In genomic region chrM:12303-13047, GRCh38 we compare ENCODE assay signal across 20 cellular contexts.
DNase-seq lines count a peak whose midpoint lies in the region; ATAC-seq, FAIRE-seq and TF ChIP-seq lines count a peak whose summit lies in the region.
"Had no signal": no experiment of that assay in that cellular context is flagged by ENCODE, and none has a peak within 500 bp of the region (broad histone marks: within the 10 kb centered on the region; RNA-seq: fewer than 3 reads in every experiment).

No MANE protein-coding gene starts in this region.

- ATAC-seq in HepG2, result no peak
- no peak for ATAC-seq in right lobe of liver
- no peak for ATAC-seq in K562
- no peak for ATAC-seq in GM19467 (IDR thresholded peaks at IDR 0.05; ENCODE audit: unreplicated experiment)
- ATAC-seq: A549; CD8-positive, alpha-beta T cell had no signal

- H3K9ac ChIP-seq in HepG2 (ENCODE audit: insufficient read depth, low read depth, low read length) (no peak overlapping the region), K562 (ENCODE audit: insufficient read depth in 1 of 2, low read depth in 2 of 2, low read length in 2 of 2) (no peak overlapping the region)
- H3K9ac ChIP-seq: BLaER1 treated with 17β-estradiol and CSF1 and Interleukin-3, amounts not matched to agents 10 nM and 100 nM had no signal

- TF ChIP-seq CTCF in HepG2 (CRISPR knock-in tag; IDR thresholded peaks at IDR 0.05) (no peak), right lobe of liver (IDR thresholded peaks at IDR 0.05) (no peak), K562 (IDR thresholded peaks at IDR 0.05 in 2 of 3, conservative IDR thresholded peaks at IDR 0.05 in 1 of 3; ENCODE audit: insufficient read depth in 2 of 3, low read depth in 1 of 3, low read length in 3 of 3) (no peak)

- FAIRE-seq in HepG2 (lab: Jason Lieb, UNC), result no peak
- no peak for FAIRE-seq in K562 (lab: Jason Lieb, UNC)
- FAIRE-seq: A549, D721Med, G401.6, GM12891, GM19239 had no signal

- CTCF ChIA-PET in HepG2 (lab: Yijun Ruan, JAX; ENCODE audit: low intra/inter-chr PET ratio, low total read pairs) (interaction anchor here (8.0 kb wide), 1 partner anchor 9 kb away, joined by 518 read pairs; no protein-coding TSS in a partner anchor), K562 (lab: Yijun Ruan, JAX; ENCODE audit: low intra/inter-chr PET ratio) (interaction anchor here (7.2 kb wide), 1 partner anchor 8 kb away, joined by 1054 read pairs; no protein-coding TSS in a partner anchor)

- no peaks in the 10 kb centered on the region for H3K9me1 ChIP-seq in K562 (ENCODE audit: control insufficient read depth, insufficient read depth, low read length)

- H3K4me1 ChIP-seq in HepG2 (ENCODE audit: insufficient read depth, low read length) (no peaks in the 10 kb centered on the region), right lobe of liver (no peaks in the 10 kb centered on the region), K562 (replicated peaks in 1 of 2; ENCODE audit: control insufficient read depth in 2 of 2, insufficient read depth in 2 of 2, low read length in 2 of 2) (no peaks in the 10 kb centered on the region)
- H3K4me1 ChIP-seq: A549; BLaER1 treated with 17β-estradiol and CSF1 and Interleukin-3, amounts not matched to agents 10 nM and 100 nM; Caco-2 had no signal

- POLR2A ChIA-PET in HepG2 (lab: Yijun Ruan, JAX) (interaction anchor here (7.4 kb wide), 1 partner anchor 8 kb away, joined by 3907 read pairs; no protein-coding TSS in a partner anchor), K562 (lab: Yijun Ruan, JAX) (interaction anchor here (9.0 kb wide), 1 partner anchor 8 kb away, joined by 53806 read pairs; no protein-coding TSS in a partner anchor)

- H3K27me3 ChIP-seq in HepG2 (ENCODE audit: control insufficient read depth in 1 of 2, insufficient read depth in 2 of 2, low read length in 2 of 2), result no peaks in the 10 kb centered on the region
- H3K27me3 ChIP-seq in right lobe of liver, result no peaks in the 10 kb centered on the region
- H3K27me3 ChIP-seq in K562 (ENCODE audit: control insufficient read depth in 2 of 2, insufficient read depth in 2 of 2, low read length in 2 of 2), result no peaks in the 10 kb centered on the region
- H3K27me3 ChIP-seq: BLaER1 treated with 17β-estradiol and CSF1 and Interleukin-3, amounts not matched to agents 10 nM and 100 nM had no signal

- H3K9me3 ChIP-seq in HepG2 (ENCODE audit: low read length) (no peaks in the 10 kb centered on the region), right lobe of liver (no peaks in the 10 kb centered on the region), K562 (replicated peaks; ENCODE audit: control insufficient read depth, insufficient read depth, low read depth, low read length) (no peaks in the 10 kb centered on the region)
- H3K9me3 ChIP-seq: A549; BLaER1 treated with 17β-estradiol and CSF1 and Interleukin-3, amounts not matched to agents 10 nM and 100 nM; Caco-2 had no signal

- H3K4me2 ChIP-seq in HepG2 (ENCODE audit: low read depth, low read length) (no peak overlapping the region), K562 (ENCODE audit: insufficient read depth, low read length) (no peak overlapping the region)
- H3K4me2 ChIP-seq: A549; BLaER1 treated with 17β-estradiol and CSF1 and Interleukin-3, amounts not matched to agents 10 nM and 100 nM had no signal

- H3K79me2 ChIP-seq in HepG2 (ENCODE audit: insufficient read depth, low read length) (no peaks in the 10 kb centered on the region), K562 (ENCODE audit: control insufficient read depth, insufficient read depth, low read length) (no peaks in the 10 kb centered on the region)

- in situ Hi-C loops in HepG2 (cut with HindIII; ENCODE audit: extremely low pct_ligation_motif_present, low pct_unique_long_range_greater_than_20kb) (no loop called here), K562 (cut with MboI) (no loop called here)

- H3K27ac ChIP-seq in HepG2 (ENCODE audit: extremely low read length, insufficient read depth, low read length) (no peak overlapping the region), right lobe of liver (no peak overlapping the region), K562 (ENCODE audit: extremely low read depth, low read depth, low read length) (no peak overlapping the region)
- H3K27ac ChIP-seq: 22Rv1; A549; BLaER1 treated with 17β-estradiol and CSF1 and Interleukin-3, amounts not matched to agents 10 nM and 100 nM; C4-2B had no signal

- TF ChIP-seq RAD21 in HepG2 (CRISPR knock-in tag; IDR thresholded peaks at IDR 0.05) (no peak), K562 (CRISPR knock-in tag; conservative IDR thresholded peaks at IDR 0.05 in 1 of 2, IDR thresholded peaks at IDR 0.05 in 1 of 2) (no peak)

- DNase-seq in HepG2 (ENCODE audit: low spot score), result no peak
- DNase-seq in right lobe of liver, result no peak
- DNase-seq in K562 (ENCODE audit: extremely low read depth in 1 of 4, low spot score in 3 of 4), result no peak
- DNase-seq in NCI-H510A (lab: John Stamatoyannopoulos, UW), result no peak
- DNase-seq: AML-193; Caco-2; Calu3; CD4-positive, alpha-beta T cell; CD8-positive, alpha-beta T cell; DMS79 treated with DMSO at 0.1 percent for 48 hours; GF-D8 had no signal

- WGBS in HepG2 (ENCODE audit: low lambda C conversion rate), result under 1% methylated on average over 15 of the region's 15 CpGs
- WGBS in right lobe of liver (ENCODE audit: insufficient coverage, low coverage, low lambda C conversion rate, missing lambda C conversion rate), result 0% methylated on average over 15 of the region's 15 CpGs
- WGBS in K562 (ENCODE audit: insufficient coverage, low coverage, missing lambda C conversion rate), result under 1% methylated on average over 15 of the region's 15 CpGs

- TF ChIP-seq EP300 in HepG2 (IDR thresholded peaks at IDR 0.05; ENCODE audit: low read depth in 2 of 2, low read length in 2 of 2) (no peak), HepG2 (CRISPR knock-in tag; IDR thresholded peaks at IDR 0.05; ENCODE audit: borderline replicate concordance) (no peak), K562 (IDR thresholded peaks at IDR 0.05; ENCODE audit: low read length) (no peak)

- H4K20me1 ChIP-seq in HepG2 (ENCODE audit: insufficient read depth, low read length) (no peaks in the 10 kb centered on the region), K562 (replicated peaks; ENCODE audit: control insufficient read depth, insufficient read depth, low read length) (no peaks in the 10 kb centered on the region)
- H4K20me1 ChIP-seq: BLaER1 treated with 17β-estradiol and CSF1 and Interleukin-3, amounts not matched to agents 10 nM and 100 nM had no signal

- H3K36me3 ChIP-seq in HepG2 (replicated peaks in 1 of 2; ENCODE audit: control insufficient read depth in 1 of 2, insufficient read depth in 2 of 2, low read length in 2 of 2) (no peaks in the 10 kb centered on the region), right lobe of liver (no peaks in the 10 kb centered on the region), K562 (ENCODE audit: control insufficient read depth, insufficient read depth, low read length) (no peaks in the 10 kb centered on the region)
- H3K36me3 ChIP-seq: BLaER1 treated with 17β-estradiol and CSF1 and Interleukin-3, amounts not matched to agents 10 nM and 100 nM had no signal

- TF ChIP-seq POLR2A in HepG2 (IDR thresholded peaks at IDR 0.05; ENCODE audit: insufficient read depth in 1 of 2, low read depth in 2 of 2, low read length in 2 of 2) (no peak), right lobe of liver (IDR thresholded peaks at IDR 0.05) (no peak), K562 (conservative IDR thresholded peaks at IDR 0.05) (no peak)

- BruUV-seq in HepG2 (replicated peaks; lab: Mats Ljungman, UMichigan), result no TSS peak
- no TSS peak for BruUV-seq in K562 (replicated peaks; lab: Mats Ljungman, UMichigan)

- H2AFZ ChIP-seq in HepG2 (ENCODE audit: low read length), result no peak overlapping the region
- no peak overlapping the region for H2AFZ ChIP-seq in K562 (ENCODE audit: low read depth, low read length)

- intact Hi-C loops in HepG2 (cut with micrococcal nuclease; ENCODE audit: unreplicated experiment), result no loop called here
- intact Hi-C loops in right lobe of liver (cut with DNase I), result no loop called here
- intact Hi-C loops in K562 (cut with micrococcal nuclease), result no loop called here

- no peak overlapping the region for H3K4me3 ChIP-seq in HepG2 (replicated peaks in 1 of 3; ENCODE audit: insufficient read depth in 1 of 3, low read depth in 2 of 3, low read length in 3 of 3)
- H3K4me3 ChIP-seq in right lobe of liver, result no peak overlapping the region
- no peak overlapping the region for H3K4me3 ChIP-seq in K562
- H3K4me3 ChIP-seq: A549; BLaER1 treated with 17β-estradiol and CSF1 and Interleukin-3, amounts not matched to agents 10 nM and 100 nM had no signal

TF ChIP-seq in HepG2, 621 proteins besides CTCF, POLR2A, EP300 and RAD21:
- no peak for TF ChIP-seq SRY (CRISPR knock-in tag; IDR thresholded peaks at IDR 0.05)
- TF ChIP-seq HNRNPH1 (optimal IDR thresholded peaks at IDR 0.05; ENCODE audit: low read depth, low read length), result peak; percentile 98
- peak; percentile 97 for TF ChIP-seq RBM22 (optimal IDR thresholded peaks at IDR 0.05; ENCODE audit: low read length)
- peak; percentile 99 for TF ChIP-seq CCAR2 (optimal IDR thresholded peaks at IDR 0.05; ENCODE audit: low read depth, low read length)
- no peak for TF ChIP-seq HNRNPLL (IDR thresholded peaks at IDR 0.05; ENCODE audit: low read depth, low read length, poor library complexity, severe bottlenecking)
- peak; percentile 88 for TF ChIP-seq TEAD3 (CRISPR knock-in tag; optimal IDR thresholded peaks at IDR 0.05; ENCODE audit: borderline replicate concordance)
- TF ChIP-seq PCBP2 (optimal IDR thresholded peaks at IDR 0.05; ENCODE audit: low read depth, low read length, poor library complexity, severe bottlenecking), result peak; percentile 100

TF ChIP-seq in K562, 482 proteins besides CTCF, POLR2A, EP300 and RAD21:
- no peak for TF ChIP-seq PCBP2 (IDR thresholded peaks at IDR 0.05; ENCODE audit: low read depth, low read length, poor library complexity, severe bottlenecking)
- peak; percentile 97 for TF ChIP-seq HNRNPH1 (optimal IDR thresholded peaks at IDR 0.05; ENCODE audit: low read depth, low read length)
- TF ChIP-seq SRSF7 (optimal IDR thresholded peaks at IDR 0.05; ENCODE audit: low read depth, low read length), result peak; percentile 100
- peak; percentile 95 for TF ChIP-seq TBP (optimal IDR thresholded peaks at IDR 0.05; ENCODE audit: low read depth, low read length)

Comparison
In these comparisons a context has a peak if more than half of its experiments do, and no peak if none do; other contexts are left out.
1. Of the 241 proteins assayed by ChIP-seq in both HepG2 and K562: peak only in HepG2: CCAR2, PCBP2 and RBM22; only in K562: TBP; in both: HNRNPH1; in neither: 236.